ENCODE assay signal across 2 cellular contexts in the genomic region with DNA sequence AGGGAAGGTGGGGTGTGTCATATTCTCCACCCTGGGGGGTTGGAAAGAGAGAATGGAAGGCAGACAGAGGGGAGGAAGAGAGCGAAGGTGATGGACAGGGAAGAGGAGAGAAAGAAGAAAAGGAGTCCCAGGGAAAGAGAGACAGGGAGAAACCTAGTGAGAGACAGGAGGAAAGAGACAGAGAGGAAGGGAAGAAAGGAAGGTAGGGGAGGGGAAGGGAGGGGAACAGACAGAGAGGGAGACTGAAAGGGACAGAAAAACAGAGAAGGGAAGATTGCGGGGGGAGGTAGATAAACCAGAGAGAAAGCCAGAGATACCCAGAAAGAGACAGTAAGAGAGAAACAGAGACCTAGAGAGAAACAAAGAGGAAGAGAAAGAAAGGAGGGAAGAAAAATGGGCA.
TF ChIP-seq lines count a peak whose summit lies in the region.

No MANE protein-coding gene starts in this region.

TF ChIP-seq in HEK293, 187 proteins besides CTCF, POLR2A, EP300 and RAD21:
- TF ChIP-seq ZNF366 (tag by site-specific recombination; conservative IDR thresholded peaks at IDR 0.05) (peak; percentile 65), REPIN1 (tag by site-specific recombination; IDR thresholded peaks at IDR 0.05; ENCODE audit: low read depth) (no peak), PRDM1 (tag by site-specific recombination; IDR thresholded peaks at IDR 0.05) (peak; percentile 89), ZNF302 (tag by site-specific recombination; IDR thresholded peaks at IDR 0.05; ENCODE audit: low read depth) (no peak)

TF ChIP-seq in H1, 55 proteins besides CTCF, POLR2A, EP300 and RAD21:
- TF ChIP-seq TAF7 (optimal IDR thresholded peaks at IDR 0.05; ENCODE audit: borderline replicate concordance, low read depth, low read length), result no peak
- TF ChIP-seq, protein P1, sequence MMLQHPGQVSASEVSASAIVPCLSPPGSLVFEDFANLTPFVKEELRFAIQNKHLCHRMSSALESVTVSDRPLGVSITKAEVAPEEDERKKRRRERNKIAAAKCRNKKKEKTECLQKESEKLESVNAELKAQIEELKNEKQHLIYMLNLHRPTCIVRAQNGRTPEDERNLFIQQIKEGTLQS (IDR thresholded peaks at IDR 0.05; ENCODE audit: insufficient read depth, low read depth, low read length), result no peak
- no peak for TF ChIP-seq NRF1 (IDR thresholded peaks at IDR 0.05; ENCODE audit: low read depth, low read length)
- TF ChIP-seq HDAC6 (IDR thresholded peaks at IDR 0.05; ENCODE audit: low read depth, low read length), result no peak
